In the genomic region with DNA sequence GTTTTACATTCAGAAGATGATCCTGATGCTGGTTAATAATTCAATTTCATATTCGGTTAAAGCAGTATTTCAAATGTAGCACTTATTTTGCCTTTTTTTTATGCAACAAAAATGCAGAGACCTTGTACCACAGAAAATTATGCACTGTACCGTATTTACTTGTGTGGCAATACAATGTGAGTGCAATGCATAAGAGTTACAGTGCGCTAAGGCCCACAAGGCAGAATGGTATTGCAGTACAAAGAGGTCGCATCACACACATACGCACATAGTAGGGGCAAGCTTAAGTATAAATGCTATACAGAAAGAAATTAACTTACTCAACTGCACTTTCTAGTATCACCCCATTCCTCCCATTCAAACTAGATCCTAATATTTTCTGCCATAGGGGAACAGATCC, we compare ENCODE assay signal across 36 cellular contexts.
"Had no signal": no experiment of that assay in that cellular context is flagged by ENCODE, and none has a peak within 500 bp of the region (broad histone marks: within the 10 kb centered on the region; RNA-seq: fewer than 3 reads in every experiment).

No MANE protein-coding gene starts in this region.

- H3K4me3 ChIP-seq: ascending aorta, cardiac muscle cell had no signal

- H3K27ac ChIP-seq: ascending aorta, cardiac muscle cell, VCaP had no signal

- H3K27me3 ChIP-seq: ascending aorta, cardiac muscle cell had no signal

- ATAC-seq: activated CD8-positive, alpha-beta T cell treated with anti-CD3 and anti-CD28 coated beads for 36 hours; activated naive CD8-positive, alpha-beta T cell treated with anti-CD3 and anti-CD28 coated beads, Interleukin-2, amount 50 U/mL, for 24 hours; activated T-cell treated with anti-CD3 and anti-CD28 coated beads, Interleukin-2, amount 50 U/mL, for 4 hours; activated T-cell treated with anti-CD3 and anti-CD28 coated beads, Interleukin-2, amount 50 U/mL, for 72 hours; activated T-helper 17 cell treated with anti-CD3 and anti-CD28 coated beads, Interleukin-2, amount 50 U/mL, for 72 hours had no signal

- H3K9me3 Mint-ChIP-seq: activated B cell treated with CpG ODN at 0.5 μM for 24 hours; activated CD4-positive, alpha-beta memory T cell treated with anti-CD3 and anti-CD28 coated beads for 36 hours; activated CD4-positive, alpha-beta T cell treated with anti-CD3 and anti-CD28 coated beads, Interleukin-2, amount 10 ng/mL, durations not matched to agents 24 days and 14 days; activated CD8-positive, alpha-beta T cell treated with anti-CD3 and anti-CD28 coated beads for 36 hours; activated naive CD4-positive, alpha-beta T cell treated with anti-CD3 and anti-CD28 coated beads, Interleukin-2, amount 10 ng/mL, durations not matched to agents 7 days and 5 days; activated naive CD4-positive, alpha-beta T cell treated with anti-CD3 and anti-CD28 coated beads, Interleukin-2, amount 50 U/mL, for 24 hours; activated naive CD8-positive, alpha-beta T cell treated with anti-CD3 and anti-CD28 coated beads, Interleukin-2, amount 10 ng/mL, durations not matched to agents 7 days and 5 days; activated naive CD8-positive, alpha-beta T cell treated with anti-CD3 and anti-CD28 coated beads, Interleukin-2, amount 50 U/mL, for 24 hours; activated T-cell treated with anti-CD3 and anti-CD28 coated beads, Interleukin-2, amount 50 U/mL, for 4 hours; activated T-cell treated with anti-CD3 and anti-CD28 coated beads, Interleukin-2, amount 50 U/mL, for 72 hours; activated T-helper 1 cell treated with anti-CD3 and anti-CD28 coated beads, Interleukin-12 subunit alpha, Interleukin-12 subunit beta, Interleukin-2, Interleukin-4 antibody, amounts not matched to agents 30 ng/mL and 10 ng/mL and 1 ng/mL, durations not matched to agents 14 hours and 24 hours and 36 hours; activated T-helper 17 cell treated with anti-CD3 and anti-CD28 coated beads, Interleukin-2, amount 50 U/mL, for 72 hours; central memory CD8-positive, alpha-beta T cell; T-helper 1 cell treated with Interleukin-12 subunit alpha and Interleukin-12 subunit beta and Interleukin-4 antibody, amounts not matched to agents 30 μg/mL and 1 μg/mL, for 36 hours; T-helper 2 cell treated with Interferon-gamma antibody and Interleukin-4, amounts not matched to agents 5 μg/mL and 100 μg/mL, for 36 hours had no signal

- DNase-seq: activated B cell treated with CpG ODN at 0.5 μM for 24 hours; activated CD4-positive, alpha-beta memory T cell treated with anti-CD3 and anti-CD28 coated beads for 36 hours; activated CD4-positive, alpha-beta T cell treated with anti-CD3 and anti-CD28 coated beads for 4 hours; activated CD4-positive, alpha-beta T cell treated with anti-CD3 and anti-CD28 coated beads, Interleukin-2, amount 10 ng/mL, durations not matched to agents 24 days and 14 days; activated CD4-positive, alpha-beta T cell treated with anti-CD3 and anti-CD28 coated beads, Interleukin-2, amount 50 U/mL, for 1 hour; activated CD4-positive, alpha-beta T cell treated with anti-CD3 and anti-CD28 coated beads, Interleukin-2, amount 50 U/mL, for 4 hours; activated CD4-positive, CD25-positive, alpha-beta regulatory T cell treated with anti-CD3 and anti-CD28 coated beads, Interleukin-2, amount 50 U/mL, for 72 hours; activated CD8-positive, alpha-beta memory T cell treated with anti-CD3 and anti-CD28 coated beads, Interleukin-2, amount 50 U/mL, for 4 hours; activated CD8-positive, alpha-beta T cell treated with anti-CD3 and anti-CD28 coated beads for 36 hours; activated effector memory CD4-positive, alpha-beta T cell treated with anti-CD3 and anti-CD28 coated beads, Interleukin-2, amount 50 U/mL, for 16 hours; activated naive CD4-positive, alpha-beta T cell treated with anti-CD3 and anti-CD28 coated beads, Interleukin-2, amount 10 ng/mL, durations not matched to agents 7 days and 5 days; activated naive CD4-positive, alpha-beta T cell treated with Interleukin-2 at 50 U/mL for 16 hours; activated naive CD8-positive, alpha-beta T cell treated with anti-CD3 and anti-CD28 coated beads, Interleukin-2, amount 10 ng/mL, durations not matched to agents 7 days and 5 days; activated naive CD8-positive, alpha-beta T cell treated with anti-CD3 and anti-CD28 coated beads, Interleukin-2, amount 50 U/mL, for 24 hours; activated T-cell treated with anti-CD3 and anti-CD28 coated beads for 4 hours; activated T-cell treated with anti-CD3 and anti-CD28 coated beads, Interleukin-2, amount 50 U/mL, for 1 hour; activated T-cell treated with anti-CD3 and anti-CD28 coated beads, Interleukin-2, amount 50 U/mL, for 4 hours; activated T-cell treated with anti-CD3 and anti-CD28 coated beads, Interleukin-2, amount 50 U/mL, for 72 hours; amygdala; anterior cingulate cortex; caudate nucleus; cerebellar nuclear complex; T-helper 1 cell; T-helper 2 cell; T-helper 9 cell had no signal

- H3K27ac Mint-ChIP-seq: activated B cell treated with CpG ODN at 0.5 μM for 24 hours; activated CD4-positive, alpha-beta memory T cell treated with anti-CD3 and anti-CD28 coated beads for 36 hours; activated CD4-positive, alpha-beta T cell treated with anti-CD3 and anti-CD28 coated beads, Interleukin-2, amount 10 ng/mL, durations not matched to agents 24 days and 14 days; activated CD8-positive, alpha-beta T cell treated with anti-CD3 and anti-CD28 coated beads for 36 hours; activated naive CD4-positive, alpha-beta T cell treated with anti-CD3 and anti-CD28 coated beads, Interleukin-2, amount 10 ng/mL, durations not matched to agents 7 days and 5 days; activated naive CD4-positive, alpha-beta T cell treated with anti-CD3 and anti-CD28 coated beads, Interleukin-2, amount 50 U/mL, for 24 hours; activated naive CD8-positive, alpha-beta T cell; activated naive CD8-positive, alpha-beta T cell treated with anti-CD3 and anti-CD28 coated beads, Interleukin-2, amount 10 ng/mL, durations not matched to agents 7 days and 5 days; activated naive CD8-positive, alpha-beta T cell treated with anti-CD3 and anti-CD28 coated beads, Interleukin-2, amount 50 U/mL, for 24 hours; activated T-cell treated with anti-CD3 and anti-CD28 coated beads, Interleukin-2, amount 50 U/mL, for 72 hours; activated T-helper 1 cell treated with anti-CD3 and anti-CD28 coated beads, Interleukin-12 subunit alpha, Interleukin-12 subunit beta, Interleukin-2, Interleukin-4 antibody, amounts not matched to agents 30 ng/mL and 10 ng/mL and 1 ng/mL, durations not matched to agents 14 hours and 24 hours and 36 hours; activated T-helper 17 cell treated with anti-CD3 and anti-CD28 coated beads, Interleukin-2, amount 50 U/mL, for 72 hours; brain; T-helper 1 cell treated with Interleukin-12 subunit alpha and Interleukin-12 subunit beta and Interleukin-4 antibody, amounts not matched to agents 30 μg/mL and 1 μg/mL, for 36 hours; T-helper 2 cell treated with Interferon-gamma antibody and Interleukin-4, amounts not matched to agents 5 μg/mL and 100 μg/mL, for 36 hours had no signal

- H3K4me1 ChIP-seq: ascending aorta had no signal

- H3K36me3 Mint-ChIP-seq: activated CD4-positive, alpha-beta memory T cell treated with anti-CD3 and anti-CD28 coated beads for 36 hours; activated naive CD4-positive, alpha-beta T cell treated with anti-CD3 and anti-CD28 coated beads, Interleukin-2, amount 10 ng/mL, durations not matched to agents 7 days and 5 days; activated naive CD4-positive, alpha-beta T cell treated with anti-CD3 and anti-CD28 coated beads, Interleukin-2, amount 50 U/mL, for 24 hours; activated naive CD8-positive, alpha-beta T cell; activated naive CD8-positive, alpha-beta T cell treated with anti-CD3 and anti-CD28 coated beads, Interleukin-2, amount 10 ng/mL, durations not matched to agents 7 days and 5 days; brain had no signal

- H3K27me3 Mint-ChIP-seq: activated naive CD4-positive, alpha-beta T cell treated with anti-CD3 and anti-CD28 coated beads, Interleukin-2, amount 10 ng/mL, durations not matched to agents 7 days and 5 days; activated naive CD8-positive, alpha-beta T cell; brain; central memory CD8-positive, alpha-beta T cell had no signal

- H3K4me1 Mint-ChIP-seq: activated CD4-positive, alpha-beta T cell treated with anti-CD3 and anti-CD28 coated beads, Interleukin-2, amount 10 ng/mL, durations not matched to agents 24 days and 14 days; activated naive CD4-positive, alpha-beta T cell treated with anti-CD3 and anti-CD28 coated beads, Interleukin-2, amount 10 ng/mL, durations not matched to agents 7 days and 5 days; activated naive CD4-positive, alpha-beta T cell treated with anti-CD3 and anti-CD28 coated beads, Interleukin-2, amount 50 U/mL, for 24 hours; activated naive CD8-positive, alpha-beta T cell treated with anti-CD3 and anti-CD28 coated beads, Interleukin-2, amount 10 ng/mL, durations not matched to agents 7 days and 5 days; activated T-helper 17 cell treated with anti-CD3 and anti-CD28 coated beads, Interleukin-2, amount 50 U/mL, for 72 hours; brain; central memory CD8-positive, alpha-beta T cell had no signal

- H3K36me3 ChIP-seq: ascending aorta, cardiac muscle cell had no signal

- H3K9me3 ChIP-seq: ascending aorta had no signal

- H3K4me3 Mint-ChIP-seq: activated B cell treated with CpG ODN at 0.5 μM for 24 hours; activated CD4-positive, alpha-beta memory T cell treated with anti-CD3 and anti-CD28 coated beads for 36 hours; activated CD4-positive, alpha-beta T cell treated with anti-CD3 and anti-CD28 coated beads, Interleukin-2, amount 10 ng/mL, durations not matched to agents 24 days and 14 days; activated CD8-positive, alpha-beta T cell treated with anti-CD3 and anti-CD28 coated beads for 36 hours; activated naive CD4-positive, alpha-beta T cell treated with anti-CD3 and anti-CD28 coated beads, Interleukin-2, amount 10 ng/mL, durations not matched to agents 7 days and 5 days; activated naive CD4-positive, alpha-beta T cell treated with anti-CD3 and anti-CD28 coated beads, Interleukin-2, amount 50 U/mL, for 24 hours; activated naive CD8-positive, alpha-beta T cell; activated naive CD8-positive, alpha-beta T cell treated with anti-CD3 and anti-CD28 coated beads, Interleukin-2, amount 10 ng/mL, durations not matched to agents 7 days and 5 days; activated naive CD8-positive, alpha-beta T cell treated with anti-CD3 and anti-CD28 coated beads, Interleukin-2, amount 50 U/mL, for 24 hours; activated T-cell treated with anti-CD3 and anti-CD28 coated beads, Interleukin-2, amount 50 U/mL, for 4 hours; activated T-cell treated with anti-CD3 and anti-CD28 coated beads, Interleukin-2, amount 50 U/mL, for 72 hours; activated T-helper 1 cell treated with anti-CD3 and anti-CD28 coated beads, Interleukin-12 subunit alpha, Interleukin-12 subunit beta, Interleukin-2, Interleukin-4 antibody, amounts not matched to agents 30 ng/mL and 10 ng/mL and 1 ng/mL, durations not matched to agents 14 hours and 24 hours and 36 hours; activated T-helper 17 cell treated with anti-CD3 and anti-CD28 coated beads, Interleukin-2, amount 50 U/mL, for 72 hours; brain; central memory CD8-positive, alpha-beta T cell; T-helper 1 cell treated with Interleukin-12 subunit alpha and Interleukin-12 subunit beta and Interleukin-4 antibody, amounts not matched to agents 30 μg/mL and 1 μg/mL, for 36 hours; T-helper 2 cell treated with Interferon-gamma antibody and Interleukin-4, amounts not matched to agents 5 μg/mL and 100 μg/mL, for 36 hours had no signal
